Comparison of ENCODE assay signal across 2 cellular contexts in genomic region chr1:209150114-209150513, GRCh38.
TF ChIP-seq lines count a peak whose summit lies in the region.

No MANE protein-coding gene starts in this region.

TF ChIP-seq in GM12878, 131 proteins besides CTCF, POLR2A, EP300 and RAD21 (continued from another document):
- peak; percentile 94 for TF ChIP-seq REST (IDR thresholded peaks at IDR 0.05; ENCODE audit: low read depth, low read length)

TF ChIP-seq in liver, 16 proteins besides CTCF, POLR2A, EP300 and RAD21:
- peak; percentile 99 for TF ChIP-seq REST (IDR thresholded peaks at IDR 0.05)
- TF ChIP-seq ZBTB33 (IDR thresholded peaks at IDR 0.05): no peak
- TF ChIP-seq FOXA1 (IDR thresholded peaks at IDR 0.05): no peak
